8 cellular contexts compared by ENCODE assay signal in the genomic region with DNA sequence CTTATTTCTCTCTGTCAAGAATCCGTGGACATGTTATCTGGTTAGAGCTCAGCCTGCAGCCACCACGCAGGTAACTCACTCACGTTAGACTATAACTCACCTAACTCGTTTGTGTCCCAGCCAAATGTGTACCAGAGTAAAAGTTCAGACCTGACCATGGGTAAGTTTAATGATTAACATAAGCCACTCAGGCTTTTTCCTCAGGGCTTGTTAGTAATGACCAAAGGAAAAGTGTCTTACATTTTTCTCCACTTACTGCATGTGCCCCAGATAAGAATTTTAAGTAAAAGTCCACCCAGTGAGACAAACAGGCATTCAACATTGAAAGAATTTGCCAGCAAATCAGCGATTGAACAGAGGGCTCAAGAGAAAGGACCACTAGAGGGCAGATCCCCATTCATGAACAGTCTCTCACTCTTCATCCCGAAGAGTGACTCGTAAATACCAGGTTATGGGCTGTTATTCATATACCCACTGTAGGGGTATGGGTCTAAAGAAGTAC. TPM values are rescaled to one million over a fixed set of nuclear protein-coding genes. Genes with fewer than 3 reads are reported as not detected.
DNase-seq lines count a peak whose midpoint lies in the region; ATAC-seq and TF ChIP-seq lines count a peak whose summit lies in the region.

TSS of gene PKHD1 (minus strand) at position 116 of the 502 bp plus-strand sequence. CDS start 2,680 bp downstream, outside the sequence.

- H3K4me2 ChIP-seq in OCI-LY7 (ENCODE audit: low read length) = no peak within 1 kb of the TSS

- H3K79me2 ChIP-seq in OCI-LY7 (ENCODE audit: insufficient read depth, low read depth, low read length) = no peaks in the 10 kb centered on the region

- H3K4me1 ChIP-seq in OCI-LY7 (ENCODE audit: insufficient read depth, low read length, poor library complexity, severe bottlenecking) (no peaks in the 10 kb centered on the region), foreskin keratinocyte (no peaks in the 10 kb centered on the region), transverse colon (peaks cover 0 to 10% (median 3%) of the 10 kb centered on the region in 4 donors), esophagus muscularis mucosa (no peaks in the 10 kb centered on the region)

- H3K9me3 Mint-ChIP-seq in activated T-cell treated with anti-CD3 and anti-CD28 coated beads, Interleukin-2, amount 50 U/mL, for 4 hours = no peaks in the 10 kb centered on the region
- no peaks in the 10 kb centered on the region for H3K9me3 Mint-ChIP-seq in activated T-cell treated with anti-CD3 and anti-CD28 coated beads, Interleukin-2, amount 50 U/mL, for 24 hours

- H3K4me3 ChIP-seq in OCI-LY7 (ENCODE audit: low read depth, low read length, poor library complexity, severe bottlenecking) (no peak within 1 kb of the TSS), transverse colon (no peak within 1 kb of the TSS), esophagus muscularis mucosa (no peak within 1 kb of the TSS)

- no peak within 1 kb of the TSS for H3K27ac ChIP-seq in OCI-LY7 (ENCODE audit: low read depth, low read length, poor library complexity, severe bottlenecking)
- H3K27ac ChIP-seq in foreskin keratinocyte = no peak within 1 kb of the TSS
- peak within 1 kb of the TSS in 1 of 4 donors; percentile 37 for H3K27ac ChIP-seq in transverse colon
- no peak within 1 kb of the TSS for H3K27ac ChIP-seq in esophagus muscularis mucosa (replicated peaks in 1 of 4)

- TF ChIP-seq EP300 in transverse colon (IDR thresholded peaks at IDR 0.05; ENCODE audit: low read depth) = no peak
- no peak for TF ChIP-seq EP300 in esophagus muscularis mucosa (IDR thresholded peaks at IDR 0.05)

- H3K27me3 ChIP-seq in foreskin keratinocyte (no peaks in the 10 kb centered on the region), transverse colon (no peaks in the 10 kb centered on the region), esophagus muscularis mucosa (no peaks in the 10 kb centered on the region)

- H3K9me2 ChIP-seq in OCI-LY7 (ENCODE audit: insufficient read depth, low read length) = no peaks in the 10 kb centered on the region

- in situ Hi-C loops in transverse colon (cut with MboI; ENCODE audit: low pct_ligation_motif_present in 1 of 4, low pct_unique_long_range_greater_than_20kb in 1 of 4, low sequenced_read_pairs in 3 of 4) = no loop called here

- H3K4me3 Mint-ChIP-seq in activated T-cell treated with anti-CD3 and anti-CD28 coated beads, Interleukin-2, amount 50 U/mL, for 4 hours = no peak within 1 kb of the TSS
- no peak within 1 kb of the TSS for H3K4me3 Mint-ChIP-seq in activated T-cell treated with anti-CD3 and anti-CD28 coated beads, Interleukin-2, amount 50 U/mL, for 24 hours

- no peaks in the 10 kb centered on the region for H3K9me3 ChIP-seq in OCI-LY7 (ENCODE audit: low read length)
- no peaks in the 10 kb centered on the region for H3K9me3 ChIP-seq in transverse colon
- no peaks in the 10 kb centered on the region for H3K9me3 ChIP-seq in esophagus muscularis mucosa

- ATAC-seq in activated T-cell treated with anti-CD3 and anti-CD28 coated beads, Interleukin-2, amount 50 U/mL, for 4 hours = peak; percentile 46 to 54
- peak; percentile 67 for ATAC-seq in foreskin keratinocyte

- TF ChIP-seq POLR2A in transverse colon (IDR thresholded peaks at IDR 0.05) (no peak), esophagus muscularis mucosa (IDR thresholded peaks at IDR 0.05; ENCODE audit: low read depth) (no peak)

- 31 to 42% methylated on average over 6 to 7 of the region's 7 CpGs for WGBS in transverse colon (ENCODE audit: low coverage in 1 of 2), 2 donors
- 64% methylated on average over 7 of the region's 7 CpGs for WGBS in esophagus muscularis mucosa

- no peak within 1 kb of the TSS for H3K27ac Mint-ChIP-seq in activated T-cell treated with anti-CD3 and anti-CD28 coated beads, Interleukin-2, amount 50 U/mL, for 24 hours

- H2AFZ ChIP-seq in OCI-LY7 (ENCODE audit: low read length) = no peak within 1 kb of the TSS

- POLR2A ChIA-PET in OCI-LY7 (lab: Charles Lee) = no interaction called here

- BruUV-seq in OCI-LY7 (replicated peaks; lab: Mats Ljungman, UMichigan) = no TSS peak

- H3K4me1 Mint-ChIP-seq in activated T-cell treated with anti-CD3 and anti-CD28 coated beads, Interleukin-2, amount 50 U/mL, for 4 hours (ENCODE audit: low read depth) = no peaks in the 10 kb centered on the region
- H3K4me1 Mint-ChIP-seq in activated T-cell treated with anti-CD3 and anti-CD28 coated beads, Interleukin-2, amount 50 U/mL, for 24 hours (ENCODE audit: low read depth) = peaks cover 7% of the 10 kb centered on the region

- no peak for DNase-seq in activated T-cell treated with anti-CD3 and anti-CD28 coated beads, Interleukin-2, amount 50 U/mL, for 4 hours
- no peak for DNase-seq in activated T-cell treated with anti-CD3 and anti-CD28 coated beads, Interleukin-2, amount 50 U/mL, for 24 hours
- DNase-seq in OCI-LY7 (ENCODE audit: low spot score) (peak; percentile 4), foreskin keratinocyte (peak in 1 of 2 donors; percentile 41), transverse colon (peak; percentile 25), esophagus muscularis mucosa (ENCODE audit: extremely low spot score) (no peak), OCI-M2 (lab: John Stamatoyannopoulos, UW; ENCODE audit: unreplicated experiment) (no peak), NCI-H2081 treated with DMSO at 0.1 percent for 48 hours (lab: John Stamatoyannopoulos, UW) (no peak)

- CTCF ChIA-PET in OCI-LY7 (lab: Charles Lee; ENCODE audit: unreplicated experiment) = no interaction called here

- TF ChIP-seq CTCF in OCI-LY7 (conservative IDR thresholded peaks at IDR 0.05; ENCODE audit: low read length) = peak; percentile 68
- peak; percentile 54 for TF ChIP-seq CTCF in foreskin keratinocyte (conservative IDR thresholded peaks at IDR 0.05)
- peak in 4 of 5 experiments; percentile 9 to 34 (median 28) for TF ChIP-seq CTCF in transverse colon (IDR thresholded peaks at IDR 0.05)
- TF ChIP-seq CTCF in esophagus muscularis mucosa (IDR thresholded peaks at IDR 0.05) = peak in 1 of 3 experiments; percentile 8

- H4K20me1 ChIP-seq in OCI-LY7 (ENCODE audit: insufficient read depth, low read length) = no peaks in the 10 kb centered on the region

- H3K36me3 ChIP-seq in OCI-LY7 (ENCODE audit: insufficient read depth, low read length) (no peaks in the 10 kb centered on the region), transverse colon (no peaks in the 10 kb centered on the region), esophagus muscularis mucosa (no peaks in the 10 kb centered on the region)

- no peaks in the 10 kb centered on the region for H3K27me3 Mint-ChIP-seq in activated T-cell treated with anti-CD3 and anti-CD28 coated beads, Interleukin-2, amount 50 U/mL, for 4 hours (ENCODE audit: low read depth)
- peaks cover 15% of the 10 kb centered on the region for H3K27me3 Mint-ChIP-seq in activated T-cell treated with anti-CD3 and anti-CD28 coated beads, Interleukin-2, amount 50 U/mL, for 24 hours

- intact Hi-C loops in OCI-LY7 (cut with micrococcal nuclease; ENCODE audit: unreplicated experiment) (loop anchor here (5.0 kb wide), 1 partner anchor 145 kb away; no protein-coding TSS in a partner anchor), transverse colon (cut with DNase I; ENCODE audit: low total_unique reads) (no loop called here), esophagus muscularis mucosa (cut with DNase I) (no loop called here)

- no peaks in the 10 kb centered on the region for H3K36me3 Mint-ChIP-seq in activated T-cell treated with anti-CD3 and anti-CD28 coated beads, Interleukin-2, amount 50 U/mL, for 4 hours (ENCODE audit: insufficient read depth)
- H3K36me3 Mint-ChIP-seq in activated T-cell treated with anti-CD3 and anti-CD28 coated beads, Interleukin-2, amount 50 U/mL, for 24 hours (ENCODE audit: low read depth) = no peaks in the 10 kb centered on the region

RNA-seq across cellular contexts. Expression of gene PKHD1, which starts in this region (rescaled TPM):
- not detected for total RNA-seq in activated T-cell treated with anti-CD3 and anti-CD28 coated beads, Interleukin-2, amount 50 U/mL, for 4 hours
- total RNA-seq in OCI-LY7 (2014; rRNA removed; shearing (Covaris generic)) = not detected in 2 replicates
- total RNA-seq in OCI-LY7 (2022) (not detected in 2 replicates), foreskin keratinocyte (not detected in 2 replicates), transverse colon (under 1 TPM; 0.16 to 0.60 (median 0.32) TPM), esophagus muscularis mucosa (under 1 TPM in 1 of 4 donors, not detected in 3; under 0.01 TPM)
- not detected in 2 replicates for polyA plus RNA-seq in foreskin keratinocyte

Comparison
In these comparisons a context has a peak if more than half of its experiments do, and no peak if none do; other contexts are left out.
1. Peak in ATAC-seq in activated T-cell treated with anti-CD3 and anti-CD28 coated beads, Interleukin-2, amount 50 U/mL, for 4 hours; RNA of the gene not detected or under 1 TPM.
2. Peak in DNase-seq in OCI-LY7; RNA of the gene not detected or under 1 TPM.
3. Peak in ATAC-seq in foreskin keratinocyte; RNA of the gene not detected or under 1 TPM.
4. Peak in DNase-seq in transverse colon; RNA of the gene not detected or under 1 TPM.